In the genomic region with DNA sequence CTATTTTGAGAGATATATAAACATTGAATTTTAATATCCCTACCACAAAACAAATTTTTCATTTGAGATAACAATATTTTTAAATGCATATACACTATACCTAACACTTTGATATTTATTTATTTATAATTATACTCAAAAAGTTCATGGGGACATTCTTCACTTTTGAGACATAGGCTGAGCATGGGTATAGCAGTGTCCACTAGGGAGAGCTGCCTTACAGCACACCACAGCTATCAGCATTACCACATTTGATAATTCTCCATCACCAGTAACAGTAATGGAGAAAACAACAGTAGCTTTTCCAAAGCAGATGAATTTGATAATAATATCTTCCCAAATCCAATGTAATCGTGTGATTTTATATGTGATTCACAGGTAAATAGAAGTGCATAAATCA, we compare ENCODE assay signal across 10 cellular contexts.
DNase-seq lines count a peak whose midpoint lies in the region; ATAC-seq and TF ChIP-seq lines count a peak whose summit lies in the region.
"Had no signal": no experiment of that assay in that cellular context is flagged by ENCODE, and none has a peak within 500 bp of the region (broad histone marks: within the 10 kb centered on the region; RNA-seq: fewer than 3 reads in every experiment).

No MANE protein-coding gene starts in this region.

- ATAC-seq in CD8-positive, alpha-beta T cell, result no peak

- H3K27ac Mint-ChIP-seq in CD8-positive, alpha-beta T cell, result no peak overlapping the region
- H3K27ac Mint-ChIP-seq: activated naive CD8-positive, alpha-beta T cell treated with anti-CD3 and anti-CD28 coated beads, Interleukin-2, amount 10 ng/mL, durations not matched to agents 7 days and 5 days; memory B cell had no signal

- H3K27me3 ChIP-seq in CD8-positive, alpha-beta T cell (ENCODE audit: insufficient read depth, low read length), result no peaks in the 10 kb centered on the region

- POLR2A ChIA-PET in CD8-positive, alpha-beta T cell (lab: Charles Lee), result no interaction called here

- intact Hi-C loops in CD8-positive, alpha-beta T cell (cut with DNase I, micrococcal nuclease), result no loop called here

- CTCF ChIA-PET in CD8-positive, alpha-beta T cell (lab: Charles Lee), result no interaction called here

- no peaks in the 10 kb centered on the region for H3K9me3 Mint-ChIP-seq in CD8-positive, alpha-beta T cell
- H3K9me3 Mint-ChIP-seq: activated naive CD8-positive, alpha-beta T cell treated with anti-CD3 and anti-CD28 coated beads, Interleukin-2, amount 10 ng/mL, durations not matched to agents 7 days and 5 days; memory B cell had no signal

- H3K36me3 ChIP-seq in CD8-positive, alpha-beta T cell (ENCODE audit: insufficient read depth, low read length), result no peaks in the 10 kb centered on the region

- no peak overlapping the region for H3K27ac ChIP-seq in CD8-positive, alpha-beta T cell (ENCODE audit: low read depth, low read length)

- DNase-seq in NCI-H1417 (lab: John Stamatoyannopoulos, UW) (peak in 2 of 3 experiments; percentile 7 to 69), NCI-H1417 treated with DMSO at 0.1 percent for 48 hours (lab: John Stamatoyannopoulos, UW) (no peak), NCI-H2227 (lab: John Stamatoyannopoulos, UW; ENCODE audit: unreplicated experiment) (peak; percentile 6), epidermal melanocyte (ENCODE audit: insufficient read length, low spot score) (peak; percentile 21), retinal pigment epithelial cell (ENCODE audit: low read depth) (no peak), HK-2 (ENCODE audit: unreplicated experiment) (no peak), NCI-H2107 treated with DMSO at 0.1 percent for 48 hours (lab: John Stamatoyannopoulos, UW; ENCODE audit: unreplicated experiment) (no peak)
- no peak for DNase-seq in CD8-positive, alpha-beta T cell
- DNase-seq: activated naive CD8-positive, alpha-beta T cell treated with anti-CD3 and anti-CD28 coated beads, Interleukin-2, amount 10 ng/mL, durations not matched to agents 7 days and 5 days had no signal

- H3K4me1 ChIP-seq in CD8-positive, alpha-beta T cell (ENCODE audit: insufficient read depth, low read length), result no peaks in the 10 kb centered on the region

- no peak overlapping the region for H3K4me3 ChIP-seq in retinal pigment epithelial cell (ENCODE audit: low read length)
- no peak overlapping the region for H3K4me3 ChIP-seq in CD8-positive, alpha-beta T cell (ENCODE audit: low read depth, low read length)

- no peaks in the 10 kb centered on the region for H3K36me3 Mint-ChIP-seq in CD8-positive, alpha-beta T cell
- H3K36me3 Mint-ChIP-seq: activated naive CD8-positive, alpha-beta T cell treated with anti-CD3 and anti-CD28 coated beads, Interleukin-2, amount 10 ng/mL, durations not matched to agents 7 days and 5 days; memory B cell had no signal

- H3K4me3 Mint-ChIP-seq in CD8-positive, alpha-beta T cell, result no peak overlapping the region
- H3K4me3 Mint-ChIP-seq: activated naive CD8-positive, alpha-beta T cell treated with anti-CD3 and anti-CD28 coated beads, Interleukin-2, amount 10 ng/mL, durations not matched to agents 7 days and 5 days; memory B cell had no signal

- H3K9me3 ChIP-seq in CD8-positive, alpha-beta T cell (ENCODE audit: low read length), result no peaks in the 10 kb centered on the region

- H3K4me1 Mint-ChIP-seq in CD8-positive, alpha-beta T cell (ENCODE audit: low read depth), result no peaks in the 10 kb centered on the region
- H3K4me1 Mint-ChIP-seq: activated naive CD8-positive, alpha-beta T cell treated with anti-CD3 and anti-CD28 coated beads, Interleukin-2, amount 10 ng/mL, durations not matched to agents 7 days and 5 days; memory B cell had no signal

- peak; percentile 72 for TF ChIP-seq CTCF in retinal pigment epithelial cell (conservative IDR thresholded peaks at IDR 0.05; ENCODE audit: low read depth, low read length)
- TF ChIP-seq CTCF in CD8-positive, alpha-beta T cell (IDR thresholded peaks at IDR 0.05), result no peak

- no peaks in the 10 kb centered on the region for H3K27me3 Mint-ChIP-seq in CD8-positive, alpha-beta T cell (ENCODE audit: low read depth)
- H3K27me3 Mint-ChIP-seq: activated naive CD8-positive, alpha-beta T cell treated with anti-CD3 and anti-CD28 coated beads, Interleukin-2, amount 10 ng/mL, durations not matched to agents 7 days and 5 days; memory B cell had no signal

Comparison
In these comparisons a context has a peak if more than half of its experiments do, and no peak if none do; other contexts are left out.
1. DNase-seq: peak in NCI-H1417 (2 of 3), NCI-H2227 (single experiment) and epidermal melanocyte (single experiment); none in NCI-H1417 treated with DMSO at 0.1 percent for 48 hours (single experiment), retinal pigment epithelial cell (single experiment), HK-2 (single experiment), CD8-positive, alpha-beta T cell (0 of 7) and NCI-H2107 treated with DMSO at 0.1 percent for 48 hours (single experiment).